In the genomic region with DNA sequence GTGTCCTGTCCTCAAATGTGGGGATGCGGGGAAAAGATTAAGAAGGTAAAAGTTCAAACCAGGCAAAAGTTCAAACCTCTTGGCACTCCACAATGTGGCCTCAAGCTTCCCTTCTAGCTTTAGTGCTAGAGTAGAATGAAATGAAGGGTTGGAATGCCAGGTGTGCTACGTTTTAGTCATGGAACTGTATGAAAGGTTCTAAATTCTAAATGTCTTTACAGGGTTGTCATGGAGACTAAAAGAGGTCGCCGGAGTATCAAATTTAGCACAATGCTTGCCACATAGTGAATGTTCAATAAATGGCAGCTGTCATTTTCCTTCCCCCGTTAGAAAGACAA, we compare ENCODE assay signal across 8 cellular contexts. TPM values are rescaled to one million over a fixed set of nuclear protein-coding genes. Genes with fewer than 3 reads are reported as not detected.
DNase-seq lines count a peak whose midpoint lies in the region; ATAC-seq, FAIRE-seq and TF ChIP-seq lines count a peak whose summit lies in the region.

No MANE protein-coding gene starts in this region.

- peak overlapping the region; percentile 86 for H3K4me3 Mint-ChIP-seq in CD4-positive, alpha-beta T cell

- peaks cover 13% of the 10 kb centered on the region for H3K4me1 ChIP-seq in OCI-LY1 (ENCODE audit: insufficient read depth, low read length, severe bottlenecking)
- peaks cover 40% of the 10 kb centered on the region for H3K4me1 ChIP-seq in endothelial cell of umbilical vein (ENCODE audit: control insufficient read depth, extremely low read depth, insufficient read depth, low read length)
- peaks cover 6% of the 10 kb centered on the region for H3K4me1 ChIP-seq in osteoblast (ENCODE audit: insufficient read depth, low read length)

- H3K79me2 ChIP-seq in OCI-LY1 (ENCODE audit: insufficient read depth, low read length) (no peaks in the 10 kb centered on the region), endothelial cell of umbilical vein (ENCODE audit: control insufficient read depth, insufficient read depth, low read length) (no peaks in the 10 kb centered on the region), osteoblast (ENCODE audit: insufficient read depth, low read length) (no peaks in the 10 kb centered on the region)

- CTCF ChIA-PET in CD4-positive, alpha-beta T cell (lab: Charles Lee), result interaction anchor here (0.6 to 3.5 kb wide), 49 partner anchors 11 to 694 kb away, joined by 3 to 133 read pairs (median 5); a partner anchor contains a TSS
- CTCF ChIA-PET in endothelial cell of umbilical vein (lab: Charles Lee), result interaction anchor here (0.7 to 6.0 kb wide), 53 partner anchors 8 to 418 kb away, joined by 3 to 230 read pairs (median 6); a partner anchor contains a TSS

- no peaks in the 10 kb centered on the region for H3K27me3 Mint-ChIP-seq in CD4-positive, alpha-beta T cell

- H3K9me1 ChIP-seq in endothelial cell of umbilical vein (replicated peaks; ENCODE audit: control insufficient read depth, extremely low read depth, insufficient read depth, low read length), result no peaks in the 10 kb centered on the region

- no peak for DNase-seq in CD4-positive, alpha-beta T cell
- DNase-seq in endothelial cell of umbilical vein (ENCODE audit: low read depth, low spot score) (no peak), osteoblast (ENCODE audit: insufficient read length, low spot score, missing footprints) (no peak), occipital lobe (lab: John Stamatoyannopoulos, UW) (no peak)
- no peak for DNase-seq in stimulated activated CD4-positive, alpha-beta T cell treated with anti-CD3 and anti-CD28 coated beads, Interleukin-2, amount 100 ng/mL, for 24 hours

- POLR2A ChIA-PET in CD4-positive, alpha-beta T cell (lab: Charles Lee), result interaction anchor here (0.6 to 4.5 kb wide), 25 partner anchors 8 to 299 kb away, joined by 3 to 88 read pairs (median 7); a partner anchor contains a TSS
- POLR2A ChIA-PET in endothelial cell of umbilical vein (lab: Charles Lee), result interaction anchor here (0.6 to 3.3 kb wide), 4 partner anchors 128 to 231 kb away, joined by 3 to 16 read pairs (median 6); a partner anchor contains a TSS

- no peaks in the 10 kb centered on the region for H3F3A ChIP-seq in OCI-LY1 (ENCODE audit: insufficient read depth, low read length)

- H4K20me1 ChIP-seq in OCI-LY1 (ENCODE audit: insufficient read depth, low read length) (no peaks in the 10 kb centered on the region), endothelial cell of umbilical vein (replicated peaks; ENCODE audit: control insufficient read depth, extremely low read depth, insufficient read depth, low read length) (no peaks in the 10 kb centered on the region), osteoblast (ENCODE audit: insufficient read depth, low read length) (no peaks in the 10 kb centered on the region)

- no peak for ATAC-seq in CD4-positive, alpha-beta T cell (ENCODE audit: poor library complexity)
- no peak for ATAC-seq in GM21515 (IDR thresholded peaks at IDR 0.05; ENCODE audit: unreplicated experiment)
- ATAC-seq in GM18861 (IDR thresholded peaks at IDR 0.05; ENCODE audit: unreplicated experiment), result no peak

- BruUV-seq in endothelial cell of umbilical vein (replicated peaks; lab: Mats Ljungman, UMichigan), result no TSS peak

- FAIRE-seq in endothelial cell of umbilical vein (lab: Jason Lieb, UNC), result no peak

- H3K9ac ChIP-seq in OCI-LY1 (ENCODE audit: low read length) (no peak overlapping the region; the same call in 1 of the 2 replicates), endothelial cell of umbilical vein (replicated peaks; ENCODE audit: extremely low read depth, insufficient read depth, low read length) (peak overlapping the region; percentile 39)

- H2AFZ ChIP-seq in OCI-LY1 (ENCODE audit: low read length) (no peak overlapping the region), endothelial cell of umbilical vein (ENCODE audit: low read depth, low read length) (peak overlapping the region; percentile 87), osteoblast (ENCODE audit: low read length) (peak overlapping the region; percentile 91)

- intact Hi-C loops in CD4-positive, alpha-beta T cell (cut with DNase I, micrococcal nuclease), result loop anchor here (1.0 to 5.0 kb wide), 9 partner anchors 66 to 281 kb away; a partner anchor contains a TSS
- intact Hi-C loops in endothelial cell of umbilical vein (cut with micrococcal nuclease), result loop anchor here (1.0 to 2.0 kb wide), 5 partner anchors 130 to 280 kb away; a partner anchor contains a TSS

- H3K9me3 Mint-ChIP-seq in CD4-positive, alpha-beta T cell, result no peaks in the 10 kb centered on the region

- no peaks in the 10 kb centered on the region for H3K36me3 ChIP-seq in OCI-LY1 (ENCODE audit: insufficient read depth, low read length)
- H3K36me3 ChIP-seq in endothelial cell of umbilical vein (ENCODE audit: control insufficient read depth in 2 of 2, extremely low read depth in 1 of 2, insufficient read depth in 2 of 2, low read length in 2 of 2), result no peaks in the 10 kb centered on the region
- no peaks in the 10 kb centered on the region for H3K36me3 ChIP-seq in osteoblast (ENCODE audit: insufficient read depth, low read length)

- H3K27me3 ChIP-seq in CD4-positive, alpha-beta T cell (ENCODE audit: control insufficient read depth, insufficient read depth, low read length), result no peaks in the 10 kb centered on the region
- H3K27me3 ChIP-seq in OCI-LY1 (ENCODE audit: insufficient read depth, low read length) (peaks cover 5% of the 10 kb centered on the region; the same call in 1 of the 2 replicates), endothelial cell of umbilical vein (ENCODE audit: control insufficient read depth in 2 of 2, insufficient read depth in 2 of 2, low read length in 2 of 2) (no peaks in the 10 kb centered on the region), osteoblast (ENCODE audit: insufficient read depth, low read length) (no peaks in the 10 kb centered on the region)

- dilution Hi-C loops in endothelial cell of umbilical vein (cut with MboI; ENCODE audit: extremely low pct_ligation_motif_present, low sequenced_read_pairs), result no loop called here

- no peaks in the 10 kb centered on the region for H3K9me2 ChIP-seq in OCI-LY1 (ENCODE audit: low read depth, low read length)

- no peak for TF ChIP-seq CTCF in CD4-positive, alpha-beta T cell (IDR thresholded peaks at IDR 0.05)
- no peak for TF ChIP-seq CTCF in OCI-LY1 (IDR thresholded peaks at IDR 0.05; ENCODE audit: low read length)
- no peak for TF ChIP-seq CTCF in endothelial cell of umbilical vein (IDR thresholded peaks at IDR 0.05; ENCODE audit: extremely low read depth in 1 of 2, insufficient read depth in 1 of 2, low read depth in 1 of 2, low read length in 2 of 2)
- no peak for TF ChIP-seq CTCF in osteoblast (IDR thresholded peaks at IDR 0.05; ENCODE audit: extremely low read depth, low read depth, low read length)

- no peaks in the 10 kb centered on the region for H3K36me3 Mint-ChIP-seq in CD4-positive, alpha-beta T cell (ENCODE audit: low read depth)

- no peak for TF ChIP-seq POLR2A in endothelial cell of umbilical vein (IDR thresholded peaks at IDR 0.05; ENCODE audit: low read depth, low read length)

- H3K4me2 ChIP-seq in OCI-LY1 (ENCODE audit: low read length) (peak overlapping the region; percentile 52), endothelial cell of umbilical vein (ENCODE audit: insufficient read depth, low read length) (peak overlapping the region; percentile 56), osteoblast (ENCODE audit: insufficient read depth, low read length) (peak overlapping the region; percentile 84)

- H3K27ac ChIP-seq in CD4-positive, alpha-beta T cell (ENCODE audit: low read depth, low read length), result no peak overlapping the region
- H3K27ac ChIP-seq in OCI-LY1 (ENCODE audit: low read depth, low read length, poor library complexity, severe bottlenecking) (no peak overlapping the region), endothelial cell of umbilical vein (ENCODE audit: insufficient read depth, low read depth, low read length) (peak overlapping the region; percentile 52), osteoblast (ENCODE audit: low read depth, low read length) (no peak overlapping the region)

- H3K9me3 ChIP-seq in CD4-positive, alpha-beta T cell (ENCODE audit: control insufficient read depth, low read length), result no peaks in the 10 kb centered on the region
- H3K9me3 ChIP-seq in OCI-LY1 (ENCODE audit: low read length), result no peaks in the 10 kb centered on the region
- H3K9me3 ChIP-seq in endothelial cell of umbilical vein (replicated peaks; ENCODE audit: control insufficient read depth, insufficient read depth, low read length), result no peaks in the 10 kb centered on the region
- no peaks in the 10 kb centered on the region for H3K9me3 ChIP-seq in osteoblast (ENCODE audit: low read depth, low read length)

- H3K4me3 ChIP-seq in OCI-LY1 (ENCODE audit: low read depth, low read length, poor library complexity, severe bottlenecking), result peak overlapping the region; percentile 42
- peak overlapping the region in 2 of 3 experiments; percentile 33 to 34 for H3K4me3 ChIP-seq in endothelial cell of umbilical vein (replicated peaks in 1 of 3; ENCODE audit: insufficient read depth in 1 of 3, low read depth in 1 of 3, low read length in 3 of 3)
- H3K4me3 ChIP-seq in osteoblast (ENCODE audit: insufficient read depth, low read length), result peak overlapping the region; percentile 64

- peaks cover 45% of the 10 kb centered on the region for H3K4me1 Mint-ChIP-seq in CD4-positive, alpha-beta T cell (ENCODE audit: low read depth)

- H3K27ac Mint-ChIP-seq in CD4-positive, alpha-beta T cell, result peak overlapping the region; percentile 78

TF ChIP-seq in endothelial cell of umbilical vein, 7 proteins besides CTCF, POLR2A, EP300 and RAD21 (continues in another document):
- TF ChIP-seq EZH2 (IDR thresholded peaks at IDR 0.05; ENCODE audit: borderline replicate concordance, low read depth, low read length, severe bottlenecking) (no peak), GATA2 (IDR thresholded peaks at IDR 0.05; ENCODE audit: insufficient read depth, insufficient read length, low read depth, low read length) (no peak), JUN (IDR thresholded peaks at IDR 0.05; ENCODE audit: borderline replicate concordance, insufficient read depth, insufficient read length, low read depth) (no peak), POLR2AphosphoS5 (IDR thresholded peaks at IDR 0.05; ENCODE audit: insufficient read depth, low read depth, low read length) (no peak), FOS (IDR thresholded peaks at IDR 0.05; ENCODE audit: borderline replicate concordance, insufficient read depth, low read length) (no peak)

RNA-seq across cellular contexts. Expression of a gene that starts 57.2 kb away (rescaled TPM):
- total RNA-seq in CD4-positive, alpha-beta T cell, result 10 to 100 TPM; 15.5 to 18.2 TPM
- total RNA-seq in endothelial cell of umbilical vein (23.6 and 37.7 TPM in 2 replicates), osteoblast (23.6 and 30.4 TPM in 2 replicates), occipital lobe (29.8 TPM)
- 31.9 and 32.2 TPM in 2 replicates for polyA plus RNA-seq in endothelial cell of umbilical vein
- 36.1 and 36.9 TPM in 2 replicates for polyA plus RNA-seq in endothelial cell of umbilical vein (2011; cell fraction: cytosol; rRNA removed)
- 26.1 and 28.4 TPM in 2 replicates for polyA plus RNA-seq in endothelial cell of umbilical vein (2011; cell fraction: nucleus; rRNA removed)
- 25.2 and 33.0 TPM in 2 replicates for polyA plus RNA-seq in endothelial cell of umbilical vein (2012)
- 46.6 and 60.9 TPM in 2 replicates for polyA minus RNA-seq in endothelial cell of umbilical vein
- 47.9 TPM for polyA minus RNA-seq in endothelial cell of umbilical vein (2011; cell fraction: cytosol; rRNA and poly(A)+ RNA removed)
- 21.2 and 26.6 TPM in 2 replicates for polyA minus RNA-seq in endothelial cell of umbilical vein (2011; cell fraction: nucleus; rRNA and poly(A)+ RNA removed)
